ENCODE assay signal across 6 cellular contexts in genomic region chr3:81867875-81868274, GRCh38.
"Had no signal": no experiment of that assay in that cellular context is flagged by ENCODE, and none has a peak within 500 bp of the region (broad histone marks: within the 10 kb centered on the region; RNA-seq: fewer than 3 reads in every experiment).

No MANE protein-coding gene starts in this region.

- FAIRE-seq: HTR-8/SVneo, K562 had no signal

- H3K4me3 ChIP-seq: K562 had no signal

- DNase-seq: IMR-90, KBM-7, KG1 had no signal

- H3K27ac ChIP-seq: HL-60 had no signal

- ATAC-seq: K562 had no signal
